Comparison of ENCODE assay signal across 18 cellular contexts in the genomic region with DNA sequence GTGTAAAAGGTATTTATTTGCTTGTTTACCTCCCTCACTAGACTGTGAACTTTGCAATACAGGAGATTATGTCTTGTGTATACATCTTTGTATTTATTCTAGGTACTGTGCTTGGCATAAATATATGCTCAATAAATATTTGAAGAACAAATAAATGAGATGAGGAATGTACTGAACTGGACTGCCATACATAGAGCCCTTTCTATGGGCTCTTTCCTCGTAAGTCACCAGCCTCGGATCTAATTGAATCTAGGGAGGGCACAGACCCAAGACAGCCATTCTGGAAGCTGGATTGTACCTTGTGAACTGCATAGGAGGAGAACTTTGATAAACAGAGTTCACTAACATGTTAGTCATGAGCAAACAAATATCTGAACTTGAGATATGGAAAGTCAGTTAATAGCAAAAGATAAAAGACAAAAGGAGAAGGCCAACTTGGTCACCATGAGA.
DNase-seq lines count a peak whose midpoint lies in the region; ATAC-seq, FAIRE-seq and TF ChIP-seq lines count a peak whose summit lies in the region.
"Had no signal": no experiment of that assay in that cellular context is flagged by ENCODE, and none has a peak within 500 bp of the region (broad histone marks: within the 10 kb centered on the region; RNA-seq: fewer than 3 reads in every experiment).

No MANE protein-coding gene starts in this region.

- TF ChIP-seq POLR2A in HepG2 (IDR thresholded peaks at IDR 0.05; ENCODE audit: insufficient read depth in 1 of 2, low read depth in 2 of 2, low read length in 2 of 2) (no peak), stomach (IDR thresholded peaks at IDR 0.05) (no peak)

- peak; percentile 32 for DNase-seq in DMS53 treated with DMSO at 0.1 percent for 48 hours (lab: John Stamatoyannopoulos, UW; ENCODE audit: unreplicated experiment)
- DNase-seq in HepG2 (ENCODE audit: low spot score), result peak; percentile 13
- DNase-seq in stomach, result peak; percentile 69
- no peak for DNase-seq in EL
- DNase-seq: BE2C; CD8-positive, alpha-beta T cell; COR-L47; DMS153; HCEC 1CT; HFFc6 had no signal

- no peak for TF ChIP-seq RAD21 in HepG2 (CRISPR knock-in tag; IDR thresholded peaks at IDR 0.05)

- no peak for FAIRE-seq in HepG2 (lab: Jason Lieb, UNC)
- FAIRE-seq: A204.1, D721Med, GM12878, GM18507, HTR-8/SVneo had no signal

- H3K27me3 ChIP-seq in HepG2 (ENCODE audit: control insufficient read depth in 1 of 2, insufficient read depth in 2 of 2, low read length in 2 of 2), result no peaks in the 10 kb centered on the region; a peak in 1 of 5 replicates
- H3K27me3 ChIP-seq in stomach, result no peaks in the 10 kb centered on the region
- H3K27me3 ChIP-seq: BE2C had no signal

- no peaks in the 10 kb centered on the region for H3K36me3 ChIP-seq in HepG2 (replicated peaks in 1 of 2; ENCODE audit: control insufficient read depth in 1 of 2, insufficient read depth in 2 of 2, low read length in 2 of 2)
- H3K36me3 ChIP-seq in stomach, result no peaks in the 10 kb centered on the region
- H3K36me3 ChIP-seq: BE2C had no signal

- peaks cover 14% of the 10 kb centered on the region for H3K4me1 ChIP-seq in HepG2 (ENCODE audit: insufficient read depth, low read length)
- peaks cover 0 to 27% (median 14%) of the 10 kb centered on the region in 4 donors for H3K4me1 ChIP-seq in stomach

- H3K4me2 ChIP-seq in HepG2 (ENCODE audit: low read depth, low read length), result no peak overlapping the region

- H3K4me3 ChIP-seq in HepG2 (replicated peaks in 1 of 3; ENCODE audit: insufficient read depth in 1 of 3, low read depth in 2 of 3, low read length in 3 of 3) (no peak overlapping the region), stomach (no peak overlapping the region)
- H3K4me3 ChIP-seq: GM12878 had no signal

- no peak overlapping the region for H3K9ac ChIP-seq in HepG2 (ENCODE audit: insufficient read depth, low read depth, low read length)

- H4K20me1 ChIP-seq in HepG2 (ENCODE audit: insufficient read depth, low read length), result no peaks in the 10 kb centered on the region

- no TSS peak for BruUV-seq in HepG2 (replicated peaks; lab: Mats Ljungman, UMichigan)

- 0% methylated on average over 2 of the region's 2 CpGs for WGBS in HepG2 (ENCODE audit: low lambda C conversion rate)
- 26 to 64% (median 49%) methylated on average over 2 of the region's 2 CpGs for WGBS in stomach, 5 donors

- TF ChIP-seq EP300 in HepG2 (IDR thresholded peaks at IDR 0.05; ENCODE audit: low read depth in 2 of 2, low read length in 2 of 2) (no peak), HepG2 (CRISPR knock-in tag; IDR thresholded peaks at IDR 0.05; ENCODE audit: borderline replicate concordance) (no peak), stomach (IDR thresholded peaks at IDR 0.05) (no peak)

- ATAC-seq in HepG2 (peak; percentile 85), GM21515 (IDR thresholded peaks at IDR 0.05; ENCODE audit: unreplicated experiment) (no peak), HG02885 (IDR thresholded peaks at IDR 0.05; ENCODE audit: poor library complexity, unreplicated experiment) (no peak)
- ATAC-seq: CD8-positive, alpha-beta T cell; GM12878 had no signal

- no peaks in the 10 kb centered on the region for H3K9me3 ChIP-seq in HepG2 (ENCODE audit: low read length)
- no peaks in the 10 kb centered on the region for H3K9me3 ChIP-seq in stomach
- H3K9me3 ChIP-seq: BE2C had no signal

- CTCF ChIA-PET in HepG2 (lab: Yijun Ruan, JAX; ENCODE audit: low intra/inter-chr PET ratio, low total read pairs), result no interaction called here

- no peaks in the 10 kb centered on the region for H3K79me2 ChIP-seq in HepG2 (ENCODE audit: insufficient read depth, low read length)

- H3K27ac ChIP-seq in 22Rv1 (peak overlapping the region; percentile 76), HepG2 (ENCODE audit: extremely low read length, insufficient read depth, low read length) (no peak overlapping the region), stomach (no peak overlapping the region)

- POLR2A ChIA-PET in HepG2 (lab: Yijun Ruan, JAX), result no interaction called here

- TF ChIP-seq CTCF in 22Rv1 (IDR thresholded peaks at IDR 0.05) (no peak), HepG2 (CRISPR knock-in tag; IDR thresholded peaks at IDR 0.05) (no peak), stomach (IDR thresholded peaks at IDR 0.05) (no peak)

- in situ Hi-C loops in HepG2 (cut with HindIII; ENCODE audit: extremely low pct_ligation_motif_present, low pct_unique_long_range_greater_than_20kb), result no loop called here

- no peak overlapping the region for H2AFZ ChIP-seq in HepG2 (ENCODE audit: low read length)

- intact Hi-C loops in HepG2 (cut with micrococcal nuclease; ENCODE audit: unreplicated experiment) (no loop called here), stomach (cut with DNase I; ENCODE audit: low total_unique reads) (no loop called here)

TF ChIP-seq in HepG2, 621 proteins besides CTCF, POLR2A, EP300 and RAD21 (continues in another document):
- TF ChIP-seq MXI1 (IDR thresholded peaks at IDR 0.05; ENCODE audit: borderline replicate concordance, low read depth, low read length) (no peak), NR2C2 (CRISPR knock-in tag; IDR thresholded peaks at IDR 0.05; ENCODE audit: borderline replicate concordance) (no peak), KDM3A (CRISPR knock-in tag; IDR thresholded peaks at IDR 0.05; ENCODE audit: low read depth) (no peak), ZNF563 (CRISPR knock-in tag; IDR thresholded peaks at IDR 0.05) (no peak), NR2F2 (IDR thresholded peaks at IDR 0.05; ENCODE audit: borderline replicate concordance, low read depth) (no peak), NR3C1 (CRISPR knock-in tag; IDR thresholded peaks at IDR 0.05) (no peak), THAP11 (CRISPR knock-in tag; IDR thresholded peaks at IDR 0.05) (no peak), RELA (CRISPR knock-in tag; IDR thresholded peaks at IDR 0.05) (no peak), PRPF4 (IDR thresholded peaks at IDR 0.05; ENCODE audit: low read depth, low read length, poor library complexity, severe bottlenecking) (no peak), ZBTB3 (CRISPR knock-in tag; IDR thresholded peaks at IDR 0.05; ENCODE audit: borderline replicate concordance, low read depth) (no peak), REPIN1 (CRISPR knock-in tag; IDR thresholded peaks at IDR 0.05; ENCODE audit: borderline replicate concordance, low read depth) (no peak), SMAD9 (CRISPR knock-in tag; IDR thresholded peaks at IDR 0.05) (no peak), TEAD3 (CRISPR knock-in tag; optimal IDR thresholded peaks at IDR 0.05; ENCODE audit: borderline replicate concordance) (no peak), FOXA1 (IDR thresholded peaks at IDR 0.05) (0 out of 2 replicates have a peak, but pooled peaks have one; percentile 32), FOXA1 (CRISPR knock-in tag; IDR thresholded peaks at IDR 0.05) (no peak), TBX3 (IDR thresholded peaks at IDR 0.05; ENCODE audit: borderline replicate concordance) (peak; percentile 65; the same call in 1 of the 2 replicates), FOXA3 (CRISPR knock-in tag; IDR thresholded peaks at IDR 0.05) (0 out of 2 replicates have a peak, but pooled peaks have one; percentile 5), PTBP1 (IDR thresholded peaks at IDR 0.05; ENCODE audit: low read depth, low read length, poor library complexity, severe bottlenecking) (no peak), ZSCAN25 (CRISPR knock-in tag; IDR thresholded peaks at IDR 0.05) (no peak), HHEX (CRISPR knock-in tag; IDR thresholded peaks at IDR 0.05) (peak; percentile 54; the same call in 1 of the 2 replicates)
- TF ChIP-seq, protein P1, sequence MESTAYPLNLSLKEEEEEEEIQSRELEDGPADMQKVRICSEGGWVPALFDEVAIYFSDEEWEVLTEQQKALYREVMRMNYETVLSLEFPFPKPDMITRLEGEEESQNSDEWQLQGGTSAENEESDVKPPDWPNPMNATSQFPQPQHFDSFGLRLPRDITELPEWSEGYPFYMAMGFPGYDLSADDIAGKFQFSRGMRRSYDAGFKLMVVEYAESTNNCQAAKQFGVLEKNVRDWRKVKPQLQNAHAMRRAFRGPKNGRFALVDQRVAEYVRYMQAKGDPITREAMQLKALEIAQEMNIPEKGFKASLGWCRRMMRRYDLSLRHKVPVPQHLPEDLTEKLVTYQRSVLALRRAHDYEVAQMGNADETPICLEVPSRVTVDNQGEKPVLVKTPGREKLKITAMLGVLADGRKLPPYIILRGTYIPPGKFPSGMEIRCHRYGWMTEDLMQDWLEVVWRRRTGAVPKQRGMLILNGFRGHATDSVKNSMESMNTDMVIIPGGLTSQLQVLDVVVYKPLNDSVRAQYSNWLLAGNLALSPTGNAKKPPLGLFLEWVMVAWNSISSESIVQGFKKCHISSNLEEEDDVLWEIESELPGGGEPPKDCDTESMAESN (CRISPR knock-in tag; conservative IDR thresholded peaks at IDR 0.05), result no peak
- TF ChIP-seq, protein P2, sequence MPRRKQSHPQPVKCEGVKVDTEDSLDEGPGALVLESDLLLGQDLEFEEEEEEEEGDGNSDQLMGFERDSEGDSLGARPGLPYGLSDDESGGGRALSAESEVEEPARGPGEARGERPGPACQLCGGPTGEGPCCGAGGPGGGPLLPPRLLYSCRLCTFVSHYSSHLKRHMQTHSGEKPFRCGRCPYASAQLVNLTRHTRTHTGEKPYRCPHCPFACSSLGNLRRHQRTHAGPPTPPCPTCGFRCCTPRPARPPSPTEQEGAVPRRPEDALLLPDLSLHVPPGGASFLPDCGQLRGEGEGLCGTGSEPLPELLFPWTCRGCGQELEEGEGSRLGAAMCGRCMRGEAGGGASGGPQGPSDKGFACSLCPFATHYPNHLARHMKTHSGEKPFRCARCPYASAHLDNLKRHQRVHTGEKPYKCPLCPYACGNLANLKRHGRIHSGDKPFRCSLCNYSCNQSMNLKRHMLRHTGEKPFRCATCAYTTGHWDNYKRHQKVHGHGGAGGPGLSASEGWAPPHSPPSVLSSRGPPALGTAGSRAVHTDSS (CRISPR knock-in tag; conservative IDR thresholded peaks at IDR 0.05), result no peak
- TF ChIP-seq, protein P3, sequence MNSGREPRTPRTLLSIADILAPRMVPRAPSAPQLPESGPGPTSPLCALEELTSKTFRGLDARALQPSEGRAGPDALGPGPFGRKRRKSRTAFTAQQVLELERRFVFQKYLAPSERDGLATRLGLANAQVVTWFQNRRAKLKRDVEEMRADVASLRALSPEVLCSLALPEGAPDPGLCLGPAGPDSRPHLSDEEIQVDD (CRISPR knock-in tag; IDR thresholded peaks at IDR 0.05; ENCODE audit: borderline replicate concordance), result no peak
- TF ChIP-seq, protein P4, sequence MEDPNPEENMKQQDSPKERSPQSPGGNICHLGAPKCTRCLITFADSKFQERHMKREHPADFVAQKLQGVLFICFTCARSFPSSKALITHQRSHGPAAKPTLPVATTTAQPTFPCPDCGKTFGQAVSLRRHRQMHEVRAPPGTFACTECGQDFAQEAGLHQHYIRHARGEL (CRISPR knock-in tag; IDR thresholded peaks at IDR 0.05), result no peak
